In genomic region chr3:103365467-103365866, GRCh38 we compare ENCODE assay signal across 26 cellular contexts.
DNase-seq lines count a peak whose midpoint lies in the region; ATAC-seq, FAIRE-seq and TF ChIP-seq lines count a peak whose summit lies in the region.
"Had no signal": no experiment of that assay in that cellular context is flagged by ENCODE, and none has a peak within 500 bp of the region (broad histone marks: within the 10 kb centered on the region; RNA-seq: fewer than 3 reads in every experiment).

No MANE protein-coding gene starts in this region.

- H3K36me3 ChIP-seq in K562 (ENCODE audit: control insufficient read depth, insufficient read depth, low read length) (no peaks in the 10 kb centered on the region), tibial nerve (no peaks in the 10 kb centered on the region)
- H3K36me3 ChIP-seq: BE2C, BLaER1 had no signal

- TF ChIP-seq EP300 in A549 (IDR thresholded peaks at IDR 0.05) = no peak
- no peak for TF ChIP-seq EP300 in K562 (IDR thresholded peaks at IDR 0.05; ENCODE audit: low read length)
- no peak for TF ChIP-seq EP300 in tibial nerve (IDR thresholded peaks at IDR 0.05)

- H4K20me1 ChIP-seq in K562 (replicated peaks; ENCODE audit: control insufficient read depth, insufficient read depth, low read length) = no peaks in the 10 kb centered on the region
- H4K20me1 ChIP-seq: BLaER1 had no signal

- H3K9me3 ChIP-seq in A549 (no peaks in the 10 kb centered on the region), K562 (replicated peaks; ENCODE audit: control insufficient read depth, insufficient read depth, low read depth, low read length) (no peaks in the 10 kb centered on the region), tibial nerve (no peaks in the 10 kb centered on the region)
- H3K9me3 ChIP-seq: BE2C, BLaER1 had no signal

- H3K4me1 Mint-ChIP-seq in glutamatergic neuron (ENCODE audit: low read depth, unreplicated experiment) = no peaks in the 10 kb centered on the region
- H3K4me1 Mint-ChIP-seq: CD14-positive monocyte; CD4-positive, alpha-beta memory T cell; CD4-positive, CD25-positive, alpha-beta regulatory T cell; CD8-positive, alpha-beta memory T cell had no signal

- no peak for ATAC-seq in A549
- no peak for ATAC-seq in K562
- no peak for ATAC-seq in GM19455 (IDR thresholded peaks at IDR 0.05; ENCODE audit: unreplicated experiment)
- ATAC-seq: GM12878 had no signal

- no peak overlapping the region for H3K27ac Mint-ChIP-seq in glutamatergic neuron (ENCODE audit: unreplicated experiment)
- H3K27ac Mint-ChIP-seq: CD14-positive monocyte; CD4-positive, alpha-beta memory T cell; CD4-positive, CD25-positive, alpha-beta regulatory T cell; CD8-positive, alpha-beta memory T cell had no signal

- no peak for TF ChIP-seq POLR2A in A549 (IDR thresholded peaks at IDR 0.05; ENCODE audit: low read length)
- no peak for TF ChIP-seq POLR2A in K562 (conservative IDR thresholded peaks at IDR 0.05)
- TF ChIP-seq POLR2A in tibial nerve (IDR thresholded peaks at IDR 0.05) = no peak

- TF ChIP-seq CTCF in A549 (IDR thresholded peaks at IDR 0.05) (no peak), K562 (IDR thresholded peaks at IDR 0.05 in 2 of 3, conservative IDR thresholded peaks at IDR 0.05 in 1 of 3; ENCODE audit: insufficient read depth in 2 of 3, low read depth in 1 of 3, low read length in 3 of 3) (no peak), glutamatergic neuron (IDR thresholded peaks at IDR 0.05; ENCODE audit: partially characterized antibody, unreplicated experiment) (no peak), tibial nerve (IDR thresholded peaks at IDR 0.05) (no peak)

- CTCF ChIA-PET in A549 (lab: Yijun Ruan, JAX) (no interaction called here), K562 (lab: Yijun Ruan, JAX; ENCODE audit: low intra/inter-chr PET ratio) (no interaction called here)

- POLR2A ChIA-PET in A549 (lab: Yijun Ruan, JAX) (no interaction called here), K562 (lab: Yijun Ruan, JAX) (no interaction called here)

- no peak overlapping the region for H3K4me2 ChIP-seq in A549
- no peak overlapping the region for H3K4me2 ChIP-seq in K562 (ENCODE audit: insufficient read depth, low read length)
- H3K4me2 ChIP-seq: BLaER1 had no signal

- no peaks in the 10 kb centered on the region for H3K79me2 ChIP-seq in K562 (ENCODE audit: control insufficient read depth, insufficient read depth, low read length)

- H3K9me3 Mint-ChIP-seq in glutamatergic neuron (ENCODE audit: unreplicated experiment) = no peaks in the 10 kb centered on the region

- no peak overlapping the region for H2AFZ ChIP-seq in K562 (ENCODE audit: low read depth, low read length)

- in situ Hi-C loops in K562 (cut with MboI) = no loop called here

- intact Hi-C loops in K562 (cut with micrococcal nuclease) = no loop called here

- H3K4me1 ChIP-seq in A549 (no peaks in the 10 kb centered on the region), K562 (replicated peaks in 1 of 2; ENCODE audit: control insufficient read depth in 2 of 2, insufficient read depth in 2 of 2, low read length in 2 of 2) (no peaks in the 10 kb centered on the region), tibial nerve (no peaks in the 10 kb centered on the region)
- H3K4me1 ChIP-seq: BE2C, BLaER1 had no signal

- WGBS in A549 (ENCODE audit: missing lambda C conversion rate) = 0% methylated on average over 1 of the region's 1 CpG
- 0% methylated on average over 1 of the region's 1 CpG for WGBS in K562 (ENCODE audit: insufficient coverage, low coverage, missing lambda C conversion rate)
- WGBS in tibial nerve, 2 donors = 82 to 88% methylated on average over 1 of the region's 1 CpG

- H3K27ac ChIP-seq in A549 (no peak overlapping the region), K562 (ENCODE audit: extremely low read depth, low read depth, low read length) (no peak overlapping the region), tibial nerve (no peak overlapping the region)
- H3K27ac ChIP-seq: BLaER1 had no signal

- H3K4me3 ChIP-seq in A549 = no peak overlapping the region
- H3K4me3 ChIP-seq in K562 = no peak overlapping the region
- no peak overlapping the region for H3K4me3 ChIP-seq in tibial nerve
- H3K4me3 ChIP-seq: BLaER1, GM12878 had no signal

- no peaks in the 10 kb centered on the region for H3K36me3 Mint-ChIP-seq in glutamatergic neuron (ENCODE audit: unreplicated experiment)
- H3K36me3 Mint-ChIP-seq: CD14-positive monocyte; CD4-positive, alpha-beta memory T cell; CD4-positive, CD25-positive, alpha-beta regulatory T cell; CD8-positive, alpha-beta memory T cell had no signal

- TF ChIP-seq RAD21 in A549 (conservative IDR thresholded peaks at IDR 0.05 in 1 of 2, IDR thresholded peaks at IDR 0.05 in 1 of 2) = no peak
- TF ChIP-seq RAD21 in K562 (CRISPR knock-in tag; conservative IDR thresholded peaks at IDR 0.05 in 1 of 2, IDR thresholded peaks at IDR 0.05 in 1 of 2) = no peak

- no TSS peak for BruUV-seq in K562 (replicated peaks; lab: Mats Ljungman, UMichigan)

- no peak overlapping the region for H3K4me3 Mint-ChIP-seq in glutamatergic neuron (ENCODE audit: unreplicated experiment)
- H3K4me3 Mint-ChIP-seq: CD14-positive monocyte; CD4-positive, alpha-beta memory T cell; CD4-positive, CD25-positive, alpha-beta regulatory T cell; CD8-positive, alpha-beta memory T cell had no signal

- FAIRE-seq in A204.1 (lab: Jason Lieb, UNC) (peak; percentile 34), A549 (lab: Jason Lieb, UNC) (no peak), K562 (lab: Jason Lieb, UNC) (no peak)
- FAIRE-seq: GM12878, GM12892, GM18507 had no signal

- H3K27me3 ChIP-seq in K562 (ENCODE audit: control insufficient read depth in 2 of 2, insufficient read depth in 2 of 2, low read length in 2 of 2) (no peaks in the 10 kb centered on the region), tibial nerve (no peaks in the 10 kb centered on the region)
- H3K27me3 ChIP-seq: BE2C, BLaER1 had no signal

- H3K9ac ChIP-seq in K562 (ENCODE audit: insufficient read depth in 1 of 2, low read depth in 2 of 2, low read length in 2 of 2) = no peak overlapping the region
- H3K9ac ChIP-seq: BLaER1 had no signal

- H3K9me1 ChIP-seq in K562 (ENCODE audit: control insufficient read depth, insufficient read depth, low read length) = no peaks in the 10 kb centered on the region

- no peak for DNase-seq in A549 (ENCODE audit: low read depth in 1 of 2, low spot score in 1 of 2)
- DNase-seq in K562 (ENCODE audit: extremely low read depth in 1 of 4, low spot score in 3 of 4) = no peak
- DNase-seq in glutamatergic neuron = no peak
- no peak for DNase-seq in tibial nerve (ENCODE audit: low spot score in 2 of 2)
- DNase-seq: 8988T; ACHN; BE2C; C1 segment of cervical spinal cord; CD4-positive, alpha-beta memory T cell; CD4-positive, CD25-positive, alpha-beta regulatory T cell; CD8-positive, alpha-beta memory T cell; COR-L47; DMS 273 treated with DMSO at 0.1 percent for 48 hours; DMS153; DMS53; DMS79; DND-41; EL; GDM1 had no signal

- no peaks in the 10 kb centered on the region for H3K27me3 Mint-ChIP-seq in glutamatergic neuron (ENCODE audit: unreplicated experiment)
- H3K27me3 Mint-ChIP-seq: CD4-positive, alpha-beta memory T cell; CD4-positive, CD25-positive, alpha-beta regulatory T cell; CD8-positive, alpha-beta memory T cell had no signal

TF ChIP-seq in A549, 52 proteins besides CTCF, POLR2A, EP300 and RAD21:
- TF ChIP-seq MAFK (IDR thresholded peaks at IDR 0.05; ENCODE audit: partially characterized antibody) (peak; percentile 45), ZSCAN20 (CRISPR knock-in tag; IDR thresholded peaks at IDR 0.05) (no peak), JUNB (IDR thresholded peaks at IDR 0.05) (no peak)
TF ChIP-seq in A549: peak in this region for 1.

TF ChIP-seq in K562, 482 proteins besides CTCF, POLR2A, EP300 and RAD21:
- TF ChIP-seq XRCC3 (IDR thresholded peaks at IDR 0.05) (no peak), ZNF316 (IDR thresholded peaks at IDR 0.05) (peak; percentile 12; the same call in 1 of the 2 replicates), GATAD2A (IDR thresholded peaks at IDR 0.05) (no peak)
